ENCODE assay signal across 8 cellular contexts in genomic region chr19:55585658-55586339, GRCh38. TPM values are rescaled to one million over a fixed set of nuclear protein-coding genes. Genes with fewer than 3 reads are reported as not detected.
DNase-seq lines count a peak whose midpoint lies in the region; ATAC-seq, FAIRE-seq and TF ChIP-seq lines count a peak whose summit lies in the region.

No MANE protein-coding gene starts in this region.

- ATAC-seq in PC-3 (peak; percentile 37), GM12878 (peak; percentile 32), HG03025 (IDR thresholded peaks at IDR 0.05; ENCODE audit: low FRiP score, unreplicated experiment) (no peak)

- CTCF ChIA-PET in PC-3 (lab: Charles Lee) (no interaction called here), GM12878 (lab: Yijun Ruan, JAX) (interaction anchor here (1.1 kb wide), 1 partner anchor 21 kb away, joined by 4 read pairs; no protein-coding TSS in a partner anchor)

- H3F3A ChIP-seq in PC-3 (ENCODE audit: low read length, unreplicated experiment): no peaks in the 10 kb centered on the region

- peak; percentile 62 for DNase-seq in stimulated activated CD4-positive, alpha-beta T cell treated with anti-CD3 and anti-CD28 coated beads, Interleukin-12 subunit alpha, Interleukin-12 subunit beta, amount 100 ng/mL, for 4 hours
- DNase-seq in stimulated activated CD4-positive, alpha-beta T cell treated with anti-CD3 and anti-CD28 coated beads, Interleukin-2, amount 100 ng/mL, for 48 hours: no peak
- DNase-seq in PC-3: no peak
- DNase-seq in GM12878 (ENCODE audit: low read depth, low spot score): no peak
- DNase-seq in hypothalamus (lab: John Stamatoyannopoulos, UW): peak in 50 of 51 donors; percentile 22 to 84 (median 66)
- DNase-seq in retinal pigment epithelial cell (ENCODE audit: low read depth): peak; percentile 90
- no peak for DNase-seq in NOMO-1 (lab: John Stamatoyannopoulos, UW; ENCODE audit: unreplicated experiment in 2 of 2)

- no peak overlapping the region for H3K27ac ChIP-seq in PC-3 (ENCODE audit: low read length)
- H3K27ac ChIP-seq in GM12878 (ENCODE audit: control insufficient read depth, insufficient read depth): no peak overlapping the region

- H3K4me3 ChIP-seq in PC-3 (ENCODE audit: low read length) (0 out of 2 replicates have a peak overlapping the region, but pooled peaks have one; percentile 22), GM12878 (peak overlapping the region; percentile 36; the same call in 1 of the 2 replicates), retinal pigment epithelial cell (ENCODE audit: low read length) (peak overlapping the region; percentile 30)

- H3K4me2 ChIP-seq in PC-3 (ENCODE audit: low read length) (peak overlapping the region; percentile 50), GM12878 (ENCODE audit: control insufficient read depth, insufficient read depth) (peak overlapping the region; percentile 40)

- H3K4me1 ChIP-seq in PC-3 (ENCODE audit: insufficient read depth, low read length) (peaks cover 15% of the 10 kb centered on the region), GM12878 (ENCODE audit: control insufficient read depth, insufficient read depth, low read length) (peaks cover 7% of the 10 kb centered on the region)

- H3K9me3 ChIP-seq in PC-3 (ENCODE audit: low read length): no peaks in the 10 kb centered on the region
- H3K9me3 ChIP-seq in GM12878 (replicated peaks; ENCODE audit: control insufficient read depth, insufficient read depth, low read length): no peaks in the 10 kb centered on the region

- no peak for TF ChIP-seq POLR2A in GM12878 (IDR thresholded peaks at IDR 0.05; ENCODE audit: low read depth, low read length)

- H2AFZ ChIP-seq in PC-3 (ENCODE audit: low read length) (peak overlapping the region; percentile 54), GM12878 (ENCODE audit: control insufficient read depth, low read depth, low read length) (peak overlapping the region; percentile 59)

- H3K9ac ChIP-seq in PC-3 (ENCODE audit: low read length) (no peak overlapping the region), GM12878 (ENCODE audit: control insufficient read depth, insufficient read depth, low read length) (no peak overlapping the region)

- TF ChIP-seq CTCF in PC-3 (conservative IDR thresholded peaks at IDR 0.05; ENCODE audit: low read depth, low read length): no peak
- TF ChIP-seq CTCF in GM12878 (IDR thresholded peaks at IDR 0.05 in 2 of 3, conservative IDR thresholded peaks at IDR 0.05 in 1 of 3; ENCODE audit: control insufficient read depth in 2 of 3, extremely low read depth in 1 of 3, insufficient read depth in 1 of 3, low read depth in 3 of 3, low read length in 3 of 3): no peak
- TF ChIP-seq CTCF in retinal pigment epithelial cell (conservative IDR thresholded peaks at IDR 0.05; ENCODE audit: low read depth, low read length): no peak

- intact Hi-C loops in PC-3 (cut with micrococcal nuclease): loop anchor here (2.0 kb wide), 1 partner anchor 39 kb away; the partner anchor contains the start of gene ZNF784
- intact Hi-C loops in GM12878 (cut with micrococcal nuclease; ENCODE audit: unreplicated experiment): no loop called here

- H3K9me2 ChIP-seq in PC-3 (replicated peaks; ENCODE audit: low read length): no peaks in the 10 kb centered on the region

- RAD21 ChIA-PET in GM12878 (lab: Charles Lee; ENCODE audit: unreplicated experiment): no interaction called here

- TF ChIP-seq EP300 in GM12878 (IDR thresholded peaks at IDR 0.05; ENCODE audit: borderline replicate concordance in 1 of 2, control insufficient read depth in 1 of 2, low read depth in 2 of 2, low read length in 2 of 2): no peak

- POLR2A ChIA-PET in PC-3 (lab: Charles Lee; ENCODE audit: unreplicated experiment): no interaction called here
- POLR2A ChIA-PET in GM12878 (lab: Charles Lee): no interaction called here

- BruUV-seq in PC-3 (replicated peaks; lab: Mats Ljungman, UMichigan) (no TSS peak), GM12878 (replicated peaks; lab: Mats Ljungman, UMichigan) (no TSS peak)

- WGBS in GM12878 (ENCODE audit: insufficient coverage, insufficient replicate concordance, low lambda C conversion rate, missing lambda C conversion rate): 16% methylated on average over 20 of the region's 36 CpGs

- H4K20me1 ChIP-seq in PC-3 (ENCODE audit: low read length) (no peaks in the 10 kb centered on the region), GM12878 (ENCODE audit: control insufficient read depth, insufficient read depth) (no peaks in the 10 kb centered on the region)

- in situ Hi-C loops in GM12878 (cut with MboI): no loop called here

- SMC1A ChIA-PET in GM12878 (lab: Charles Lee; ENCODE audit: uncharacterized antibody, unreplicated experiment): interaction anchor here (0.6 to 2.4 kb wide), 2 partner anchors 20 to 363 kb away, joined by 3 to 6 read pairs; partner anchors contain the start of gene ZNF865

- H3K27me3 ChIP-seq in PC-3 (ENCODE audit: low read length) (no peaks in the 10 kb centered on the region), GM12878 (replicated peaks in 1 of 2; ENCODE audit: control insufficient read depth in 2 of 2, insufficient read depth in 2 of 2, low read length in 1 of 2) (no peaks in the 10 kb centered on the region)

- no peak for FAIRE-seq in GM12878 (lab: Jason Lieb, UNC)

- no peaks in the 10 kb centered on the region for H3K36me3 ChIP-seq in PC-3 (ENCODE audit: low read depth, low read length)
- no peaks in the 10 kb centered on the region for H3K36me3 ChIP-seq in GM12878 (ENCODE audit: control insufficient read depth in 2 of 2, insufficient read depth in 2 of 2, low read length in 1 of 2)

- H3K79me2 ChIP-seq in PC-3 (ENCODE audit: low read length) (peaks cover 4% of the 10 kb centered on the region), GM12878 (ENCODE audit: control insufficient read depth, insufficient read depth, low read length) (peaks cover 2% of the 10 kb centered on the region; the same call in 1 of the 2 replicates)

- TF ChIP-seq RAD21 in GM12878 (IDR thresholded peaks at IDR 0.05; ENCODE audit: insufficient read depth, low read depth, low read length): no peak

RNA-seq across cellular contexts. Expression of gene ZNF579, which starts 5.2 kb away (rescaled TPM):
- total RNA-seq in PC-3 (2014; rRNA removed): 13.5 and 26.1 TPM in 2 replicates
- total RNA-seq in GM12878 (2013; cell fraction: nucleolus; rRNA removed): 6.3 and 8.5 TPM in 2 replicates
- total RNA-seq in GM12878 (2014; rRNA removed): 2.0 and 2.5 TPM in 2 replicates
- 1.2 and 1.4 TPM in 2 replicates for total RNA-seq in GM12878 (2014; rRNA removed; fragmentation: Illumina TruSeq; extraction: Trizol)
- total RNA-seq in GM12878 (2021): 10.6 and 11.7 TPM in 2 replicates
- 0.52 TPM for polyA plus RNA-seq in GM12878 (2011; ENCODE audit: low read depth)
- 1.1 and 1.6 TPM in 2 replicates for polyA plus RNA-seq in GM12878 (2011; rRNA removed)
- polyA plus RNA-seq in GM12878 (2011; cell fraction: cytosol; rRNA removed): 1.1 and 1.3 TPM in 2 replicates
- polyA plus RNA-seq in GM12878 (2011; cell fraction: nucleus; rRNA removed): 15.2 and 37.1 TPM in 2 replicates
- polyA plus RNA-seq in GM12878 (2012): 7.8 and 9.0 TPM in 2 replicates
- 2.0 and 2.6 TPM in 2 replicates for polyA plus RNA-seq in GM12878 (2014; fragmentation: Illumina TruSeq; extraction: Trizol)
- polyA plus RNA-seq in GM12878 (2014; fragmentation: Nextera tagmentation; extraction: Ambion mirVana): under 1 TPM; 0.11 to 0.35 TPM
- 5.2 and 7.5 TPM in 2 replicates for polyA plus RNA-seq in GM12878 (2014; rRNA removed)
- polyA plus RNA-seq in GM12878 (2016; fragmentation: Nextera tagmentation; extraction: Ambion mirVana): 1 to 10 TPM in 1 of 2 experiments, under 1 TPM in 1; 0.43 to 1.5 TPM
- polyA minus RNA-seq in GM12878 (2011; rRNA and poly(A)+ RNA removed): 1.8 and 3.7 TPM in 2 replicates
- polyA minus RNA-seq in GM12878 (2011; cell fraction: cytosol; rRNA and poly(A)+ RNA removed): 2.8 and 4.0 TPM in 2 replicates
- 1.8 and 11.5 TPM in 2 replicates for polyA minus RNA-seq in GM12878 (2011; cell fraction: nucleus; rRNA and poly(A)+ RNA removed)

RNA-seq across cellular contexts. Expression of gene FIZ1, which starts 13.5 kb away (rescaled TPM):
- total RNA-seq in PC-3 (2014; rRNA removed) (11.6 and 11.7 TPM in 2 replicates), GM12878 (2014; rRNA removed) (4.6 and 5.0 TPM in 2 replicates), GM12878 (2014; rRNA removed; fragmentation: Illumina TruSeq; extraction: Trizol) (2.1 and 3.0 TPM in 2 replicates), GM12878 (2021) (14.6 and 16.8 TPM in 2 replicates)
- 3.4 and 3.8 TPM in 2 replicates for total RNA-seq in GM12878 (2013; cell fraction: nucleolus; rRNA removed)
- 3.8 TPM for polyA plus RNA-seq in GM12878 (2011; ENCODE audit: low read depth)
- polyA plus RNA-seq in GM12878 (2011; rRNA removed) (2.9 and 4.5 TPM in 2 replicates), GM12878 (2014; fragmentation: Illumina TruSeq; extraction: Trizol) (7.0 TPM in 2 replicates), GM12878 (2014; fragmentation: Nextera tagmentation; extraction: Ambion mirVana) (1 to 10 TPM in 1 of 2 experiments, under 1 TPM in 1; 0.60 to 1.5 TPM), GM12878 (2014; rRNA removed) (8.0 and 9.8 TPM in 2 replicates), GM12878 (2016; fragmentation: Nextera tagmentation; extraction: Ambion mirVana) (1 to 10 TPM; 1.4 to 3.9 TPM)
- polyA plus RNA-seq in GM12878 (2011; cell fraction: cytosol; rRNA removed): 4.9 and 5.3 TPM in 2 replicates
- 7.8 and 9.2 TPM in 2 replicates for polyA plus RNA-seq in GM12878 (2011; cell fraction: nucleus; rRNA removed)
- 9.1 and 9.2 TPM in 2 replicates for polyA plus RNA-seq in GM12878 (2012)
- polyA minus RNA-seq in GM12878 (2011; rRNA and poly(A)+ RNA removed): 1.5 and 2.9 TPM in 2 replicates
- 2.9 and 3.2 TPM in 2 replicates for polyA minus RNA-seq in GM12878 (2011; cell fraction: cytosol; rRNA and poly(A)+ RNA removed)
- polyA minus RNA-seq in GM12878 (2011; cell fraction: nucleus; rRNA and poly(A)+ RNA removed): 1.5 and 3.6 TPM in 2 replicates

RNA-seq across cellular contexts. Expression of gene ZNF524, which starts 14.3 kb away (rescaled TPM):
- total RNA-seq in PC-3 (2014; rRNA removed) (27.7 and 33.1 TPM in 2 replicates), GM12878 (2014; rRNA removed) (15.6 and 18.6 TPM in 2 replicates), GM12878 (2014; rRNA removed; fragmentation: Illumina TruSeq; extraction: Trizol) (3.7 and 3.8 TPM in 2 replicates), GM12878 (2021) (14.7 and 17.2 TPM in 2 replicates)
- 10.3 and 13.5 TPM in 2 replicates for total RNA-seq in GM12878 (2013; cell fraction: nucleolus; rRNA removed)
- 1.4 TPM for polyA plus RNA-seq in GM12878 (2011; ENCODE audit: low read depth)
- polyA plus RNA-seq in GM12878 (2011; rRNA removed) (1.5 and 3.7 TPM in 2 replicates), GM12878 (2014; fragmentation: Illumina TruSeq; extraction: Trizol) (1.1 TPM in 1 of 2 replicates, not detected in the other), GM12878 (2014; fragmentation: Nextera tagmentation; extraction: Ambion mirVana) (under 1 TPM in 1 of 2 experiments, not detected in 1; 0.47 TPM), GM12878 (2014; rRNA removed) (13.9 and 15.0 TPM in 2 replicates), GM12878 (2016; fragmentation: Nextera tagmentation; extraction: Ambion mirVana) (10 to 100 TPM; 12.4 to 12.8 TPM)
- polyA plus RNA-seq in GM12878 (2011; cell fraction: cytosol; rRNA removed): 7.5 and 14.6 TPM in 2 replicates
- polyA plus RNA-seq in GM12878 (2011; cell fraction: nucleus; rRNA removed): 17.2 and 20.1 TPM in 2 replicates
- polyA plus RNA-seq in GM12878 (2012): 7.8 and 10.7 TPM in 2 replicates
- polyA minus RNA-seq in GM12878 (2011; rRNA and poly(A)+ RNA removed): 1.1 and 3.7 TPM in 2 replicates
- polyA minus RNA-seq in GM12878 (2011; cell fraction: cytosol; rRNA and poly(A)+ RNA removed): 4.4 and 6.4 TPM in 2 replicates
- 4.2 and 6.7 TPM in 2 replicates for polyA minus RNA-seq in GM12878 (2011; cell fraction: nucleus; rRNA and poly(A)+ RNA removed)

RNA-seq across cellular contexts. Expression of gene ZNF865, which starts 19.6 kb away (rescaled TPM):
- total RNA-seq in PC-3 (2014; rRNA removed): 5.5 and 8.2 TPM in 2 replicates
- total RNA-seq in GM12878 (2013; cell fraction: nucleolus; rRNA removed): 9.9 and 10.4 TPM in 2 replicates
- 0.96 and 1.1 TPM in 2 replicates for total RNA-seq in GM12878 (2014; rRNA removed)
- total RNA-seq in GM12878 (2014; rRNA removed; fragmentation: Illumina TruSeq; extraction: Trizol): 0.78 and 0.85 TPM in 2 replicates
- 17.8 and 18.3 TPM in 2 replicates for total RNA-seq in GM12878 (2021)
- 0.83 TPM for polyA plus RNA-seq in GM12878 (2011; ENCODE audit: low read depth)
- 0.49 and 1.5 TPM in 2 replicates for polyA plus RNA-seq in GM12878 (2011; rRNA removed)
- polyA plus RNA-seq in GM12878 (2011; cell fraction: cytosol; rRNA removed): 2.0 and 3.3 TPM in 2 replicates
- polyA plus RNA-seq in GM12878 (2011; cell fraction: nucleus; rRNA removed): 7.5 and 10.9 TPM in 2 replicates
- 6.5 and 7.1 TPM in 2 replicates for polyA plus RNA-seq in GM12878 (2012)
- polyA plus RNA-seq in GM12878 (2014; fragmentation: Illumina TruSeq; extraction: Trizol): 0.24 and 1.2 TPM in 2 replicates
- polyA plus RNA-seq in GM12878 (2014; fragmentation: Nextera tagmentation; extraction: Ambion mirVana): under 1 TPM; 0.02 to 0.05 TPM
- polyA plus RNA-seq in GM12878 (2014; rRNA removed): 7.6 and 9.8 TPM in 2 replicates
- polyA plus RNA-seq in GM12878 (2016; fragmentation: Nextera tagmentation; extraction: Ambion mirVana): under 1 TPM; 0.13 to 0.37 TPM
- 0.51 and 1.1 TPM in 2 replicates for polyA minus RNA-seq in GM12878 (2011; rRNA and poly(A)+ RNA removed)
- polyA minus RNA-seq in GM12878 (2011; cell fraction: cytosol; rRNA and poly(A)+ RNA removed): 2.9 and 4.3 TPM in 2 replicates
- 1.6 and 3.6 TPM in 2 replicates for polyA minus RNA-seq in GM12878 (2011; cell fraction: nucleus; rRNA and poly(A)+ RNA removed)

RNA-seq across cellular contexts. Expression of gene ZNF784, which starts 38.6 kb away (rescaled TPM):
- total RNA-seq in PC-3 (2014; rRNA removed) (9.0 and 18.0 TPM in 2 replicates), GM12878 (2014; rRNA removed) (2.8 and 3.5 TPM in 2 replicates), GM12878 (2014; rRNA removed; fragmentation: Illumina TruSeq; extraction: Trizol) (1.8 and 2.2 TPM in 2 replicates), GM12878 (2021) (5.2 and 5.3 TPM in 2 replicates)
- total RNA-seq in GM12878 (2013; cell fraction: nucleolus; rRNA removed): 3.6 and 5.3 TPM in 2 replicates
- 3.2 TPM for polyA plus RNA-seq in GM12878 (2011; ENCODE audit: low read depth)
- polyA plus RNA-seq in GM12878 (2011; rRNA removed) (0.68 and 1.2 TPM in 2 replicates), GM12878 (2014; fragmentation: Illumina TruSeq; extraction: Trizol) (2.8 and 3.1 TPM in 2 replicates), GM12878 (2014; fragmentation: Nextera tagmentation; extraction: Ambion mirVana) (under 1 TPM; 0.10 to 0.97 TPM), GM12878 (2014; rRNA removed) (3.5 and 4.4 TPM in 2 replicates), GM12878 (2016; fragmentation: Nextera tagmentation; extraction: Ambion mirVana) (1 to 10 TPM; 1.1 to 1.4 TPM)
- 1.2 and 1.4 TPM in 2 replicates for polyA plus RNA-seq in GM12878 (2011; cell fraction: cytosol; rRNA removed)
- 7.1 and 7.5 TPM in 2 replicates for polyA plus RNA-seq in GM12878 (2011; cell fraction: nucleus; rRNA removed)
- 4.8 and 6.3 TPM in 2 replicates for polyA plus RNA-seq in GM12878 (2012)
- polyA minus RNA-seq in GM12878 (2011; rRNA and poly(A)+ RNA removed): 1.0 and 1.4 TPM in 2 replicates
- polyA minus RNA-seq in GM12878 (2011; cell fraction: cytosol; rRNA and poly(A)+ RNA removed): 0.80 and 1.1 TPM in 2 replicates
- polyA minus RNA-seq in GM12878 (2011; cell fraction: nucleus; rRNA and poly(A)+ RNA removed): 1.1 and 1.9 TPM in 2 replicates

Comparison
In these comparisons a context has a peak if more than half of its experiments do, and no peak if none do; other contexts are left out.
1. DNase-seq: peak in stimulated activated CD4-positive, alpha-beta T cell treated with anti-CD3 and anti-CD28 coated beads, Interleukin-12 subunit alpha, Interleukin-12 subunit beta, amount 100 ng/mL, for 4 hours (single experiment), hypothalamus (50 of 51) and retinal pigment epithelial cell (single experiment); none in stimulated activated CD4-positive, alpha-beta T cell treated with anti-CD3 and anti-CD28 coated beads, Interleukin-2, amount 100 ng/mL, for 48 hours (0 of 2), PC-3 (single experiment), GM12878 (single experiment) and NOMO-1 (0 of 2).
2. Peak in every context shown above with its lines, with median percentiles within 50 percentile points of each other: H3K4me3 ChIP-seq.